In the genomic region with DNA sequence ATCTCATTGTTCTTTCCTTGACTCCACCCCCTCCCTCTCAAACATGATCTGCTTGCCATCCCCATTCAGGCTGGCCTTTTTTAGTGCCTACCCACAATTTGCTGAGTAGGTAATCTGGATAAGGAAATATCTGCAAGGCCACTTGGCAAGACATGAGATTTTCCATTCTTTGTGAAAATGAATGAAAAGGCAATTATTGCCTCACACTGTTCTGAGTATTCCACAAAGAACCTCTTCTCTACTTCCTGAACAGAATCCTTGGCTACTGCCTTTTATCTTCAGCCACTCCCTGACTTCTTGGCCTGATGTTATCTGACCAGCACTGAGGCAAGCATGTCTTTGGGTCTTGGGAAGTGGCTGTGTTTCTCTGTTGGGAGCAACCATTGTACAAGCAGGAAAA, we compare ENCODE assay signal across 14 cellular contexts.
DNase-seq lines count a peak whose midpoint lies in the region; ATAC-seq and FAIRE-seq lines count a peak whose summit lies in the region.
"Had no signal": no experiment of that assay in that cellular context is flagged by ENCODE, and none has a peak within 500 bp of the region (broad histone marks: within the 10 kb centered on the region; RNA-seq: fewer than 3 reads in every experiment).

No MANE protein-coding gene starts in this region.

- H3K9me3 ChIP-seq in adipocyte (ENCODE audit: control insufficient read depth, low read length), result no peaks in the 10 kb centered on the region
- no peaks in the 10 kb centered on the region for H3K9me3 ChIP-seq in effector memory CD4-positive, alpha-beta T cell (ENCODE audit: control insufficient read depth, low read length)

- peaks cover 12% of the 10 kb centered on the region for H3K4me1 ChIP-seq in adipocyte (ENCODE audit: control insufficient read depth, insufficient read depth, low read length)
- H3K4me1 ChIP-seq in effector memory CD4-positive, alpha-beta T cell (ENCODE audit: control insufficient read depth, insufficient read depth, low read length, poor library complexity, severe bottlenecking), result no peaks in the 10 kb centered on the region

- FAIRE-seq in HTR-8/SVneo (lab: Jason Lieb, UNC), result peak; percentile 31
- FAIRE-seq: TTC549 had no signal

- no peak overlapping the region for H3K27ac ChIP-seq in effector memory CD4-positive, alpha-beta T cell (ENCODE audit: insufficient read depth, low read length, poor library complexity, severe bottlenecking)

- H3K4me3 ChIP-seq in adipocyte (ENCODE audit: low read length), result no peak overlapping the region
- no peak overlapping the region for H3K4me3 ChIP-seq in effector memory CD4-positive, alpha-beta T cell (ENCODE audit: insufficient read depth, low read depth, low read length, poor library complexity, severe bottlenecking)

- ATAC-seq in left ventricle myocardium superior, result peak; percentile 82
- no peak for ATAC-seq in HG03571 (IDR thresholded peaks at IDR 0.05; ENCODE audit: unreplicated experiment)
- ATAC-seq: CD8-positive, alpha-beta T cell; naive thymus-derived CD4-positive, alpha-beta T cell had no signal

- no peaks in the 10 kb centered on the region for H3K27me3 ChIP-seq in adipocyte (replicated peaks; ENCODE audit: control insufficient read depth, insufficient read depth, low read length)
- H3K27me3 ChIP-seq in effector memory CD4-positive, alpha-beta T cell (replicated peaks; ENCODE audit: control insufficient read depth, insufficient read depth, low read length, poor library complexity, severe bottlenecking), result no peaks in the 10 kb centered on the region

- no peak overlapping the region for H3K9ac ChIP-seq in adipocyte (ENCODE audit: low read length)

- intact Hi-C loops in left ventricle myocardium superior (cut with micrococcal nuclease), result no loop called here

- no peak for DNase-seq in HTR-8/SVneo (ENCODE audit: insufficient read length, low spot score)
- peak; percentile 48 for DNase-seq in adipocyte (ENCODE audit: low read depth)
- no peak for DNase-seq in left ventricle myocardium superior
- DNase-seq in renal cortical epithelial cell (ENCODE audit: low read depth), result peak; percentile 40
- DNase-seq in effector memory CD4-positive, alpha-beta T cell, result no peak
- no peak for DNase-seq in midbrain (lab: John Stamatoyannopoulos, UW)
- DNase-seq in SHP77 treated with DMSO at 0.1 percent for 48 hours (lab: John Stamatoyannopoulos, UW), result no peak
- DNase-seq: activated naive CD4-positive, alpha-beta T cell treated with anti-CD3 and anti-CD28 coated beads for 36 hours; CD8-positive, alpha-beta T cell; GDM1; naive thymus-derived CD4-positive, alpha-beta T cell; NCI-H82 had no signal

- H3K36me3 ChIP-seq in adipocyte (ENCODE audit: control insufficient read depth, insufficient read depth, low read length, severe bottlenecking), result no peaks in the 10 kb centered on the region
- no peaks in the 10 kb centered on the region for H3K36me3 ChIP-seq in effector memory CD4-positive, alpha-beta T cell (ENCODE audit: control insufficient read depth, insufficient read depth, low read length)

Comparison
In these comparisons a context has a peak if more than half of its experiments do, and no peak if none do; other contexts are left out.
1. DNase-seq: peak in adipocyte (single experiment) and renal cortical epithelial cell (single experiment); none in HTR-8/SVneo (single experiment), left ventricle myocardium superior (single experiment), effector memory CD4-positive, alpha-beta T cell (0 of 3), midbrain (single experiment) and SHP77 treated with DMSO at 0.1 percent for 48 hours (single experiment).